7 cellular contexts compared by ENCODE assay signal in the genomic region with DNA sequence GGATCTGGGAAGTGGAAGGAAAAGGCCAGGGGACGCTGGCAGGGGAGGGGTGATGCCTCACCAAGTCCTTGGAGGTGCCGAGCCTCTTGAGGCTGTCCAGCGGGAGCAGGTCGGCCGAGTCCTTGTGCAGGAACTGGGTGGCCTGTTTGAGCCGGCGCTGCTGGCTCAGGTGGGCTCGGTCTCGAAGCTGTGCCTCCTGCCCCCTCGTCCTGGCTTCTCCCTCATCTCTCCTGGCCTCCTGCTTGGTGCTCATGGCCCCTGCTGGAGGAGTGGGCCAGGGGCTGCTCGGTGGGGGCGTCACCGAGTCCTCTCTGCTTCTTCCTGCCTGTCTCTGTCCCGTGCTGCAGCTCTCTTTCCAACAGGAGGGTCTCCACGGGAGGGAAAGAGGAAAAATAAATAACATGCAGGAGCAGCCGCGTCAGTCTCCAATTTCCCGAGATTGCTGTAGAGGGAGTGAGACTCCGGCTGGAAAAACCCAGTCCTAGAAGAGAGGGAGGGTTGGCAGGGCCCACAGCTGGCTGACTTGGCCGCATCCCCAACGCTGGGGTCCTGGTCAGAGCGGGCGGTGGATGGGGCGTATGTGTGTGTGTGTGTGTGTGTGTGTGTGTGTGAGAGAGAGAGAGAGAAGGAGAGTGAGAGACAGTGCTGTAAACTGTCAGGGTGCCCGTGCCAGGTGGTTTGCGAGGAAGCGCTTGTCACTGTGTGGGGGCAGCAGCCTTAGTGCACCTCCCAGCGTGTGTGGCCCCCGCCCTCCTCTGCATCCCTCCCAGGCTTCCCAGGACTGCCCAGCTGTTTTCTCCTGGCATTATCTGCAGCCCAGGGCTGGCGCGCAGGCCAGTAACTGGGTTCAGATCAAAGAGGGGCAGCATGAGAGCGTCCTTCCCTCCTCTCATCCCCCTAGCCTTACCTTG. TPM values are rescaled to one million over a fixed set of nuclear protein-coding genes. Genes with fewer than 3 reads are reported as not detected.
A peak's percentile ranks its signal among the peaks of the same experiment; 100 is the strongest.
DNase-seq lines count a peak whose midpoint lies in the region; ATAC-seq, FAIRE-seq and TF ChIP-seq lines count a peak whose summit lies in the region.

A gene with protein sequence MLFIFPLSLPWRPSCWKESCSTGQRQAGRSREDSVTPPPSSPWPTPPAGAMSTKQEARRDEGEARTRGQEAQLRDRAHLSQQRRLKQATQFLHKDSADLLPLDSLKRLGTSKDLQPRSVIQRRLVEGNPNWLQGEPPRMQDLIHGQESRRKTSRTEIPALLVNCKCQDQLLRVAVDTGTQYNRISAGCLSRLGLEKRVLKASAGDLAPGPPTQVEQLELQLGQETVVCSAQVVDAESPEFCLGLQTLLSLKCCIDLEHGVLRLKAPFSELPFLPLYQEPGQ (minus strand): TSS at position 455 of the 911 bp plus-strand sequence. CDS start 52 bp downstream, at position 403.

- peak within 1 kb of the TSS; percentile 34 for H3K27ac Mint-ChIP-seq in stimulated activated memory B cell treated with anti-CD40 and anti-IgM and Interleukin-4, amounts not matched to agents 10 μg/mL and 1 μg/mL and 100 μg/mL, for 72 hours

- no peaks in the 10 kb centered on the region for H3K27me3 ChIP-seq in body of pancreas

- no peak for TF ChIP-seq POLR2A in body of pancreas (IDR thresholded peaks at IDR 0.05)
- no peak for TF ChIP-seq POLR2A in H54 (IDR thresholded peaks at IDR 0.05; ENCODE audit: low read depth, low read length)

- H3K27me3 Mint-ChIP-seq in stimulated activated memory B cell treated with anti-CD40 and anti-IgM and Interleukin-4, amounts not matched to agents 10 μg/mL and 1 μg/mL and 100 μg/mL, for 72 hours, result no peaks in the 10 kb centered on the region

- H3K4me3 ChIP-seq in body of pancreas, result no peak within 1 kb of the TSS

- ATAC-seq in body of pancreas, result peak; percentile 41
- ATAC-seq in stimulated activated memory B cell treated with anti-CD40 and anti-IgM and Interleukin-4, amounts not matched to agents 10 μg/mL and 1 μg/mL and 100 μg/mL, for 72 hours, result no peak
- no peak for ATAC-seq in HG03460 (IDR thresholded peaks at IDR 0.05; ENCODE audit: unreplicated experiment)

- H3K27ac ChIP-seq in body of pancreas, result no peak within 1 kb of the TSS

- 16 to 18% methylated on average over 28 to 32 of the region's 32 CpGs for WGBS in body of pancreas, 2 donors

- peaks cover 52% of the 10 kb centered on the region for H3K36me3 Mint-ChIP-seq in stimulated activated memory B cell treated with anti-CD40 and anti-IgM and Interleukin-4, amounts not matched to agents 10 μg/mL and 1 μg/mL and 100 μg/mL, for 72 hours

- no peaks in the 10 kb centered on the region for H3K4me1 Mint-ChIP-seq in stimulated activated memory B cell treated with anti-CD40 and anti-IgM and Interleukin-4, amounts not matched to agents 10 μg/mL and 1 μg/mL and 100 μg/mL, for 72 hours

- intact Hi-C loops in body of pancreas (cut with DNase I), result no loop called here

- no peak for TF ChIP-seq CTCF in body of pancreas (IDR thresholded peaks at IDR 0.05)

- no peak for FAIRE-seq in H54 (lab: Jason Lieb, UNC)

- peaks cover 11% of the 10 kb centered on the region for H3K4me1 ChIP-seq in body of pancreas

- no peak within 1 kb of the TSS for H3K4me3 Mint-ChIP-seq in stimulated activated memory B cell treated with anti-CD40 and anti-IgM and Interleukin-4, amounts not matched to agents 10 μg/mL and 1 μg/mL and 100 μg/mL, for 72 hours

- DNase-seq in NCI-H1105 treated with DMSO at 0.1 percent for 48 hours (lab: John Stamatoyannopoulos, UW) (peak; percentile 78), body of pancreas (peak in 3 of 4 donors; percentile 18 to 30 (median 30)), iPS-NIHi7 (ENCODE audit: extremely low spot score) (peak; percentile 62), H54 (ENCODE audit: insufficient read length, low spot score) (no peak)
- DNase-seq in activated effector memory CD4-positive, alpha-beta T cell treated with anti-CD3 and anti-CD28 coated beads, Interleukin-2, amount 50 U/mL, for 16 hours, result no peak

- H3K36me3 ChIP-seq in body of pancreas (replicated peaks in 1 of 2; ENCODE audit: insufficient read depth in 1 of 2, low read depth in 2 of 2), result no peaks in the 10 kb centered on the region

- no peaks in the 10 kb centered on the region for H3K9me3 Mint-ChIP-seq in stimulated activated memory B cell treated with anti-CD40 and anti-IgM and Interleukin-4, amounts not matched to agents 10 μg/mL and 1 μg/mL and 100 μg/mL, for 72 hours

- H3K9me3 ChIP-seq in body of pancreas, result no peaks in the 10 kb centered on the region

RNA-seq across cellular contexts. Expression of the gene that starts here (rescaled TPM):
- total RNA-seq in body of pancreas, result under 1 TPM; 0.26 to 0.33 TPM

Comparison
In these comparisons a context has a peak if more than half of its experiments do, and no peak if none do; other contexts are left out.
1. Peak in DNase-seq and ATAC-seq in body of pancreas; RNA of the gene not detected or under 1 TPM.
2. DNase-seq: peak in NCI-H1105 treated with DMSO at 0.1 percent for 48 hours (single experiment) and iPS-NIHi7 (single experiment); none in activated effector memory CD4-positive, alpha-beta T cell treated with anti-CD3 and anti-CD28 coated beads, Interleukin-2, amount 50 U/mL, for 16 hours (single experiment) and H54 (single experiment).